In genomic region chr2:8310557-8311455, GRCh38 we compare ENCODE assay signal across 11 cellular contexts.
DNase-seq lines count a peak whose midpoint lies in the region; ATAC-seq, FAIRE-seq and TF ChIP-seq lines count a peak whose summit lies in the region.
"Had no signal": no experiment of that assay in that cellular context is flagged by ENCODE, and none has a peak within 500 bp of the region (broad histone marks: within the 10 kb centered on the region; RNA-seq: fewer than 3 reads in every experiment).

No MANE protein-coding gene starts in this region.

- CTCF ChIA-PET in K562 (lab: Yijun Ruan, JAX; ENCODE audit: low intra/inter-chr PET ratio) = no interaction called here

- DNase-seq in KBM-7 = peak; percentile 56
- peak; percentile 36 for DNase-seq in activated CD4-positive, alpha-beta T cell treated with anti-CD3 and anti-CD28 coated beads, Interleukin-2, amount 50 U/mL, for 1 hour
- no peak for DNase-seq in K562 (ENCODE audit: extremely low read depth in 1 of 4, low spot score in 3 of 4)
- DNase-seq in stimulated activated CD8-positive, alpha-beta memory T cell treated with anti-CD3 and anti-CD28 coated beads, Interleukin-12 subunit alpha, Interleukin-12 subunit beta, amount 100 ng/mL, for 1 hour (ENCODE audit: low read depth) = peak; percentile 39
- DNase-seq in 8988T = no peak
- DNase-seq in RCC 7860 (ENCODE audit: low spot score) = no peak
- no peak for DNase-seq in pancreas
- DNase-seq: Peyer's patch, posterior cingulate gyrus had no signal

- POLR2A ChIA-PET in K562 (lab: Yijun Ruan, JAX) = no interaction called here

- TF ChIP-seq POLR2A in K562 (conservative IDR thresholded peaks at IDR 0.05) = no peak

- no peak for FAIRE-seq in K562 (lab: Jason Lieb, UNC)
- no peak for FAIRE-seq in RCC 7860 (lab: Jason Lieb, UNC)
- no peak for FAIRE-seq in pancreas (lab: Jason Lieb, UNC)

- no peak for TF ChIP-seq RAD21 in K562 (CRISPR knock-in tag; conservative IDR thresholded peaks at IDR 0.05 in 1 of 2, IDR thresholded peaks at IDR 0.05 in 1 of 2)

- no peak overlapping the region for H2AFZ ChIP-seq in K562 (ENCODE audit: low read depth, low read length)

- H3K4me1 ChIP-seq in K562 (replicated peaks in 1 of 2; ENCODE audit: control insufficient read depth in 2 of 2, insufficient read depth in 2 of 2, low read length in 2 of 2) = peaks cover 17 to 34% of the 10 kb centered on the region in 2 experiments
- no peaks in the 10 kb centered on the region for H3K4me1 ChIP-seq in pancreas

- H4K20me1 ChIP-seq in K562 (replicated peaks; ENCODE audit: control insufficient read depth, insufficient read depth, low read length) = peaks cover 3% of the 10 kb centered on the region

- in situ Hi-C loops in KBM-7 (cut with MboI; ENCODE audit: low pct_unique_long_range_greater_than_20kb, low sequenced_read_pairs) = no loop called here
- in situ Hi-C loops in K562 (cut with MboI) = no loop called here

- no peaks in the 10 kb centered on the region for H3K9me1 ChIP-seq in K562 (ENCODE audit: control insufficient read depth, insufficient read depth, low read length)

- TF ChIP-seq CTCF in K562 (IDR thresholded peaks at IDR 0.05 in 2 of 3, conservative IDR thresholded peaks at IDR 0.05 in 1 of 3; ENCODE audit: insufficient read depth in 2 of 3, low read depth in 1 of 3, low read length in 3 of 3) = no peak
- TF ChIP-seq CTCF in pancreas (IDR thresholded peaks at IDR 0.05) = no peak

- intact Hi-C loops in K562 (cut with micrococcal nuclease) = loop anchor here (10.0 kb wide), 1 partner anchor 374 kb away; the partner anchor contains the start of gene ID2
- intact Hi-C loops in pancreas (cut with DNase I) = no loop called here

- no TSS peak for BruUV-seq in K562 (replicated peaks; lab: Mats Ljungman, UMichigan)

- no peak overlapping the region for H3K4me2 ChIP-seq in K562 (ENCODE audit: insufficient read depth, low read length)

- ATAC-seq in K562 (no peak), GM21528 (IDR thresholded peaks at IDR 0.05; ENCODE audit: low FRiP score, unreplicated experiment) (no peak), pancreas (no peak)

- H3K9me3 ChIP-seq in K562 (replicated peaks; ENCODE audit: control insufficient read depth, insufficient read depth, low read depth, low read length) (no peaks in the 10 kb centered on the region), pancreas (no peaks in the 10 kb centered on the region)
- H3K9me3 ChIP-seq: Peyer's patch had no signal

- 17% methylated on average over 12 of the region's 12 CpGs for WGBS in K562 (ENCODE audit: insufficient coverage, low coverage, missing lambda C conversion rate)
- 62 to 71% methylated on average over 12 of the region's 12 CpGs for WGBS in pancreas, 2 donors

- no peak overlapping the region for H3K9ac ChIP-seq in K562 (ENCODE audit: insufficient read depth in 1 of 2, low read depth in 2 of 2, low read length in 2 of 2)

- H3K4me3 ChIP-seq in K562 (no peak overlapping the region), pancreas (no peak overlapping the region)
- H3K4me3 ChIP-seq: Peyer's patch had no signal

- TF ChIP-seq EP300 in K562 (IDR thresholded peaks at IDR 0.05; ENCODE audit: low read length) = no peak

- H3K79me2 ChIP-seq in K562 (ENCODE audit: control insufficient read depth, insufficient read depth, low read length) = no peaks in the 10 kb centered on the region

- no peaks in the 10 kb centered on the region for H3K36me3 ChIP-seq in K562 (ENCODE audit: control insufficient read depth, insufficient read depth, low read length)
- H3K36me3 ChIP-seq in pancreas = no peaks in the 10 kb centered on the region
- H3K36me3 ChIP-seq: Peyer's patch had no signal

- H3K27me3 ChIP-seq in K562 (ENCODE audit: control insufficient read depth in 2 of 2, insufficient read depth in 2 of 2, low read length in 2 of 2) (peaks cover 0 to 26% of the 10 kb centered on the region in 2 experiments; a peak in 2 of 5 replicates), pancreas (no peaks in the 10 kb centered on the region)
- H3K27me3 ChIP-seq: Peyer's patch had no signal

- H3K27ac ChIP-seq in K562 (ENCODE audit: extremely low read depth, low read depth, low read length) (no peak overlapping the region), pancreas (no peak overlapping the region)
- H3K27ac ChIP-seq: epithelial cell of prostate had no signal

TF ChIP-seq in K562, 482 proteins besides CTCF, POLR2A, EP300 and RAD21:
- TF ChIP-seq ESRRA (IDR thresholded peaks at IDR 0.05; ENCODE audit: borderline replicate concordance, low read depth) (peak; percentile 16; the same call in 1 of the 2 replicates), PRMT5 (CRISPR knock-in tag; IDR thresholded peaks at IDR 0.05) (no peak)

Comparison
In these comparisons a context has a peak if more than half of its experiments do, and no peak if none do; other contexts are left out.
1. DNase-seq: peak in KBM-7 (single experiment), activated CD4-positive, alpha-beta T cell treated with anti-CD3 and anti-CD28 coated beads, Interleukin-2, amount 50 U/mL, for 1 hour (single experiment) and stimulated activated CD8-positive, alpha-beta memory T cell treated with anti-CD3 and anti-CD28 coated beads, Interleukin-12 subunit alpha, Interleukin-12 subunit beta, amount 100 ng/mL, for 1 hour (single experiment); none in K562 (0 of 4), 8988T (single experiment), RCC 7860 (single experiment) and pancreas (0 of 6).